In genomic region chr4:48047421-48047844, GRCh38 we compare ENCODE assay signal across 8 cellular contexts.
DNase-seq lines count a peak whose midpoint lies in the region; ATAC-seq lines count a peak whose summit lies in the region.

No MANE protein-coding gene starts in this region.

- ATAC-seq in GM18873 (IDR thresholded peaks at IDR 0.05; ENCODE audit: low FRiP score, unreplicated experiment): peak; percentile 100
- ATAC-seq in HG03097 (IDR thresholded peaks at IDR 0.05; ENCODE audit: low FRiP score, unreplicated experiment): peak; percentile 99

- DNase-seq in T-helper 2 cell (peak in 3 of 5 experiments; percentile 46 to 76 (median 61)), amniotic epithelial cell (ENCODE audit: low read depth) (peak; percentile 17), NCI-H510A treated with DMSO at 0.1 percent for 48 hours (lab: John Stamatoyannopoulos, UW) (no peak), SHP77 treated with DMSO at 0.1 percent for 48 hours (lab: John Stamatoyannopoulos, UW) (no peak), D341Med (ENCODE audit: low spot score) (no peak)
- peak; percentile 76 to 80 for DNase-seq in stimulated activated CD4-positive, alpha-beta T cell treated with anti-CD3 and anti-CD28 coated beads, Interleukin-2, amount 100 ng/mL, for 24 hours

Comparison
In these comparisons a context has a peak if more than half of its experiments do, and no peak if none do; other contexts are left out.
1. DNase-seq: peak in T-helper 2 cell (3 of 5), amniotic epithelial cell (single experiment) and stimulated activated CD4-positive, alpha-beta T cell treated with anti-CD3 and anti-CD28 coated beads, Interleukin-2, amount 100 ng/mL, for 24 hours (2 of 2); none in NCI-H510A treated with DMSO at 0.1 percent for 48 hours (single experiment), SHP77 treated with DMSO at 0.1 percent for 48 hours (single experiment) and D341Med (single experiment).